27 cellular contexts compared by ENCODE assay signal in the genomic region with DNA sequence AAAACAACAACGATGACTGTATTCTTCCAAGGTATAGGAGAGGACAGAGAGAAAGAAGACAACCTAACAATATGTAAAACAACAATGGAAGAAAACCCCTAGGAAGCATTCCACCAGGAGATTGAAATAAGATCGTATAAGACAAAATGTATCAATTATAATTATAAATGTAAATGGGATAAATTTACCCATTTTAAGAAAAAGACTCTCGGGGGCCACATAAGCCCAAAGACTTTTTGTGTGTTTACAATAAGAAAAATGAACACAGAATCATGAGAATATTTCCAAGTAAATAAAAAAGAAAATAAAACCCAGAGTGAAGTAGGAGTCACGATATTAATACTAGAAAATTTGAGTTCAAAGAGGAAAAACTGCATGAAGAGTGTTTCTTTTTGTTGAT.
"Had no signal": no experiment of that assay in that cellular context is flagged by ENCODE, and none has a peak within 500 bp of the region (broad histone marks: within the 10 kb centered on the region; RNA-seq: fewer than 3 reads in every experiment).

No MANE protein-coding gene starts in this region.

- H3K9me3 ChIP-seq: colonic mucosa, gastrocnemius medialis had no signal

- DNase-seq: colonic mucosa; cortex of kidney; dermis blood vessel endothelial cell; dorsolateral prefrontal cortex; effector CD4-positive, alpha-beta T cell; effector CD8-positive, alpha-beta T cell; effector memory CD4-positive, alpha-beta T cell; effector memory CD8-positive, alpha-beta T cell; endodermal cell; erythroblast; esophagus squamous epithelium; foreskin keratinocyte; foreskin melanocyte; gastrocnemius medialis; glutamatergic neuron; head of caudate nucleus; heart left ventricle; heart right ventricle had no signal

- FAIRE-seq: colon, endometrium, endothelial cell of umbilical vein, frontal cortex had no signal

- H3K27ac ChIP-seq: colonic mucosa, coronary artery, dorsolateral prefrontal cortex, epithelial cell of prostate, esophagus muscularis mucosa, esophagus squamous epithelium, foreskin keratinocyte, gastrocnemius medialis, gastroesophageal sphincter, heart left ventricle, heart right ventricle had no signal

- H3K4me1 ChIP-seq: colonic mucosa, esophagus squamous epithelium, foreskin keratinocyte, gastrocnemius medialis, heart right ventricle had no signal

- H3K36me3 ChIP-seq: colonic mucosa, esophagus muscularis mucosa, esophagus squamous epithelium, gastrocnemius medialis, gastroesophageal sphincter, heart left ventricle, heart right ventricle had no signal

- H3K27me3 ChIP-seq: colonic mucosa, dorsolateral prefrontal cortex, foreskin keratinocyte, gastrocnemius medialis had no signal

- ATAC-seq: effector memory CD8-positive, alpha-beta T cell; esophagus mucosa; foreskin keratinocyte; gastrocnemius medialis; gastroesophageal sphincter; heart left ventricle; heart right ventricle had no signal

- H3K4me3 ChIP-seq: colonic mucosa, coronary artery, dorsolateral prefrontal cortex, esophagus muscularis mucosa, esophagus squamous epithelium, gastroesophageal sphincter, heart left ventricle, heart right ventricle had no signal
